In the genomic region with DNA sequence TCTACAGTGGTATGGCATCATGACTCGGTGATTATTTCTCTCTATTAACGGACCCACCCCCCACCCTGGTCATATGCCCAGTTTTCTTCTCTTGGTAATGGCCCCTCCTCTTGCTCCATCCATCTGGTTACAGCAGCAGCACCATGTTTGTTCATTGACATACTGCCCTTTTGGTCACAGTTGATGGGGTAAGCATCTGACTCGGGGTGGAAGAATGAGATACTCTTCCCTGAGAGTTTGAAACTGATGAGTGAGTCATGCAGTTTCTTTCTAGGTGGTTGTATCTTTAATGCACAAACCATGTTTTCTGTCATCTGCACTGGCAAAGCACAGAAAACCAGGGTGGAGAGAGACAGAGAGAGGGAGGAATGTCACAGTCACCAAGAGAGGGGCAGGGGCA, we compare ENCODE assay signal across 24 cellular contexts.
DNase-seq lines count a peak whose midpoint lies in the region; ATAC-seq and TF ChIP-seq lines count a peak whose summit lies in the region.
"Had no signal": no experiment of that assay in that cellular context is flagged by ENCODE, and none has a peak within 500 bp of the region (broad histone marks: within the 10 kb centered on the region; RNA-seq: fewer than 3 reads in every experiment).

No MANE protein-coding gene starts in this region.

- DNase-seq in AG04450 (ENCODE audit: low read depth, low spot score) = peak; percentile 2
- peak; percentile 2 for DNase-seq in EL
- DNase-seq in epithelial cell of esophagus (ENCODE audit: low read depth) = peak; percentile 67
- peak; percentile 58 for DNase-seq in islet precursor cell
- DNase-seq in effector memory CD8-positive, alpha-beta T cell = no peak
- DNase-seq in amniotic stem cell (lab: John Stamatoyannopoulos, UW) = no peak
- no peak for DNase-seq in CD4-positive, alpha-beta memory T cell
- DNase-seq: activated CD4-positive, alpha-beta memory T cell treated with anti-CD3 and anti-CD28 coated beads, Interleukin-2, amount 10 ng/mL, durations not matched to agents 7 days and 5 days; activated T-cell treated with anti-CD3 and anti-CD28 coated beads, Interleukin-2, amount 50 U/mL, for 24 hours; CD8-positive, alpha-beta memory T cell; endodermal cell; GOT3; Karpas-422; left ventricle myocardium inferior; NCI-H1092; NCI-H510A treated with DMSO at 0.1 percent for 48 hours; small intestine; stimulated activated CD4-positive, alpha-beta T cell treated with anti-CD3 and anti-CD28 coated beads, Interleukin-4, amount 100 ng/mL, for 24 hours; stomach had no signal

- ATAC-seq in effector memory CD8-positive, alpha-beta T cell (replicated peaks) = no peak
- no peak for ATAC-seq in HG03139 (IDR thresholded peaks at IDR 0.05; ENCODE audit: unreplicated experiment)
- ATAC-seq: SK-N-SH treated with all-trans-retinoic acid at 6 μM for 48 hours had no signal

- no peak overlapping the region for H3K4me3 Mint-ChIP-seq in effector memory CD8-positive, alpha-beta T cell
- no peak overlapping the region for H3K4me3 Mint-ChIP-seq in CD4-positive, alpha-beta memory T cell
- H3K4me3 Mint-ChIP-seq: activated CD4-positive, alpha-beta memory T cell treated with anti-CD3 and anti-CD28 coated beads, Interleukin-2, amount 10 ng/mL, durations not matched to agents 7 days and 5 days; activated naive CD8-positive, alpha-beta T cell; activated T-cell treated with anti-CD3 and anti-CD28 coated beads, Interleukin-2, amount 50 U/mL, for 24 hours; CD8-positive, alpha-beta memory T cell; endodermal cell; neural progenitor cell had no signal

- H3K36me3 ChIP-seq in CD4-positive, alpha-beta memory T cell (ENCODE audit: insufficient read depth, low read length) = no peaks in the 10 kb centered on the region
- H3K36me3 ChIP-seq: left ventricle myocardium inferior, neural progenitor cell, prostate gland, stomach had no signal

- H3K27ac ChIP-seq in AG04450 (ENCODE audit: low read depth, low read length) = no peak overlapping the region
- H3K27ac ChIP-seq in CD4-positive, alpha-beta memory T cell (ENCODE audit: low read depth, low read length) = no peak overlapping the region
- H3K27ac ChIP-seq: left ventricle myocardium inferior, neural progenitor cell, prostate gland, stomach had no signal

- H3K4me1 ChIP-seq in CD4-positive, alpha-beta memory T cell (ENCODE audit: insufficient read depth, low read length) = no peaks in the 10 kb centered on the region
- H3K4me1 ChIP-seq: left ventricle myocardium inferior, neural progenitor cell, prostate gland, stomach had no signal

- no peak for TF ChIP-seq CTCF in AG04450 (IDR thresholded peaks at IDR 0.05; ENCODE audit: low read depth, low read length)
- no peak for TF ChIP-seq CTCF in epithelial cell of esophagus (IDR thresholded peaks at IDR 0.05; ENCODE audit: insufficient read depth, low read depth, low read length, missing control alignments)

- H3K9me3 Mint-ChIP-seq in effector memory CD8-positive, alpha-beta T cell = peaks cover 0 to 6% of the 10 kb centered on the region in 2 donors
- peaks cover 3 to 13% (median 10%) of the 10 kb centered on the region in 8 donors for H3K9me3 Mint-ChIP-seq in CD4-positive, alpha-beta memory T cell

- CTCF ChIA-PET in AG04450 (lab: Charles Lee) = no interaction called here
- CTCF ChIA-PET in CD4-positive, alpha-beta memory T cell (lab: Charles Lee; ENCODE audit: partially characterized antibody) = no interaction called here

- no peaks in the 10 kb centered on the region for H3K4me1 Mint-ChIP-seq in effector memory CD8-positive, alpha-beta T cell (ENCODE audit: low read depth in 2 of 2)
- H3K4me1 Mint-ChIP-seq in CD4-positive, alpha-beta memory T cell = no peaks in the 10 kb centered on the region
- H3K4me1 Mint-ChIP-seq: activated CD4-positive, alpha-beta memory T cell treated with anti-CD3 and anti-CD28 coated beads, Interleukin-2, amount 10 ng/mL, durations not matched to agents 7 days and 5 days; CD8-positive, alpha-beta memory T cell; endodermal cell; neural progenitor cell had no signal

- no peaks in the 10 kb centered on the region for H3K9me3 ChIP-seq in AG04450 (ENCODE audit: control insufficient read depth, insufficient read depth, low read length)
- no peaks in the 10 kb centered on the region for H3K9me3 ChIP-seq in CD4-positive, alpha-beta memory T cell (ENCODE audit: control insufficient read depth in 1 of 2, low read length in 2 of 2)
- H3K9me3 ChIP-seq: prostate gland had no signal

- POLR2A ChIA-PET in AG04450 (lab: Yijun Ruan, JAX) = no interaction called here
- POLR2A ChIA-PET in CD4-positive, alpha-beta memory T cell (lab: Charles Lee; ENCODE audit: partially characterized antibody) = no interaction called here

- H3K27me3 Mint-ChIP-seq in effector memory CD8-positive, alpha-beta T cell = peaks cover 11 to 22% of the 10 kb centered on the region in 2 donors
- peaks cover 4 to 5% of the 10 kb centered on the region in 2 donors for H3K27me3 Mint-ChIP-seq in CD4-positive, alpha-beta memory T cell
- H3K27me3 Mint-ChIP-seq: activated CD4-positive, alpha-beta memory T cell treated with anti-CD3 and anti-CD28 coated beads, Interleukin-2, amount 10 ng/mL, durations not matched to agents 7 days and 5 days had no signal

- intact Hi-C loops in CD4-positive, alpha-beta memory T cell (cut with micrococcal nuclease) = no loop called here

- H3K27me3 ChIP-seq in AG04450 (ENCODE audit: control insufficient read depth, insufficient read depth, low read length) = peaks cover under 1% of the 10 kb centered on the region
- H3K27me3 ChIP-seq in CD4-positive, alpha-beta memory T cell (ENCODE audit: insufficient read depth, low read length) = peaks cover 5% of the 10 kb centered on the region
- H3K27me3 ChIP-seq: neural progenitor cell, stomach had no signal

- no peak overlapping the region for H3K4me3 ChIP-seq in AG04450 (ENCODE audit: low read depth, low read length)
- H3K4me3 ChIP-seq in epithelial cell of esophagus (ENCODE audit: low read length) = no peak overlapping the region
- no peak overlapping the region for H3K4me3 ChIP-seq in CD4-positive, alpha-beta memory T cell (ENCODE audit: low read length in 2 of 2)
- H3K4me3 ChIP-seq: left ventricle myocardium inferior, neural progenitor cell, prostate gland, stomach had no signal

- no peaks in the 10 kb centered on the region for H3K36me3 Mint-ChIP-seq in effector memory CD8-positive, alpha-beta T cell (ENCODE audit: insufficient read depth)
- peaks cover 0 to 3% of the 10 kb centered on the region in 2 donors for H3K36me3 Mint-ChIP-seq in CD4-positive, alpha-beta memory T cell
- H3K36me3 Mint-ChIP-seq: CD8-positive, alpha-beta memory T cell; neural progenitor cell had no signal

- no peak overlapping the region for H3K27ac Mint-ChIP-seq in effector memory CD8-positive, alpha-beta T cell
- no peak overlapping the region for H3K27ac Mint-ChIP-seq in CD4-positive, alpha-beta memory T cell
- H3K27ac Mint-ChIP-seq: activated CD4-positive, alpha-beta memory T cell treated with anti-CD3 and anti-CD28 coated beads, Interleukin-2, amount 10 ng/mL, durations not matched to agents 7 days and 5 days; activated naive CD8-positive, alpha-beta T cell; activated T-cell treated with anti-CD3 and anti-CD28 coated beads, Interleukin-2, amount 50 U/mL, for 24 hours; CD8-positive, alpha-beta memory T cell; endodermal cell; neural progenitor cell had no signal

Comparison
In these comparisons a context has a peak if more than half of its experiments do, and no peak if none do; other contexts are left out.
1. DNase-seq: peak in AG04450 (single experiment), EL (single experiment), epithelial cell of esophagus (single experiment) and islet precursor cell (single experiment); none in effector memory CD8-positive, alpha-beta T cell (0 of 3), amniotic stem cell (single experiment) and CD4-positive, alpha-beta memory T cell (0 of 5).